In genomic region chr4:23539969-23540368, GRCh38 we compare ENCODE assay signal across 25 cellular contexts.
"Had no signal": no experiment of that assay in that cellular context is flagged by ENCODE, and none has a peak within 500 bp of the region (broad histone marks: within the 10 kb centered on the region; RNA-seq: fewer than 3 reads in every experiment).

No MANE protein-coding gene starts in this region.

- DNase-seq: hypothalamus; immature natural killer cell; islet precursor cell; left ventricle myocardium inferior; midbrain; mucosa of descending colon; naive thymus-derived CD4-positive, alpha-beta T cell; pancreas; posterior cingulate gyrus; retina; right cardiac atrium; sigmoid colon; small intestine; spleen; stimulated activated CD4-positive, alpha-beta T cell treated with anti-CD3 and anti-CD28 coated beads, Interleukin-4, amount 100 ng/mL, for 24 hours; stimulated activated naive CD4-positive, alpha-beta T cell; tibial artery; upper lobe of left lung had no signal

- ATAC-seq: mucosa of descending colon; naive thymus-derived CD4-positive, alpha-beta T cell; natural killer cell treated with Interleukin-12 subunit alpha and Interleukin-12 subunit beta and Interleukin-15 and Interleukin-18, amount 100 ng/mL, for 72 hours; pancreas; right cardiac atrium; stimulated activated effector memory CD8-positive, alpha-beta T cell treated with anti-CD3 and anti-CD28 coated beads, Interleukin-12 subunit alpha, Interleukin-12 subunit beta, amount 100 ng/mL, for 72 hours had no signal

- FAIRE-seq: pancreas, small intestine had no signal

- H3K4me1 ChIP-seq: left ventricle myocardium inferior, pancreas, prostate gland, sigmoid colon, spleen, suprapubic skin, tibial artery, upper lobe of left lung, vagina had no signal

- H3K4me3 ChIP-seq: left ventricle myocardium inferior, lung, mucosa of descending colon, pancreas, prostate gland, sigmoid colon, spleen, suprapubic skin, thoracic aorta, tibial artery, upper lobe of left lung, vagina had no signal

- H3K36me3 ChIP-seq: left ventricle myocardium inferior, pancreas, prostate gland, sigmoid colon, spleen, suprapubic skin, thoracic aorta, tibial artery, upper lobe of left lung, vagina had no signal

- H3K27ac ChIP-seq: left ventricle myocardium inferior, pancreas, prostate gland, sigmoid colon, spleen, suprapubic skin, thoracic aorta, tibial artery, upper lobe of left lung, vagina had no signal

- H3K27me3 ChIP-seq: pancreas, sigmoid colon, spleen, suprapubic skin, tibial artery, upper lobe of left lung, vagina had no signal

- H3K9me3 ChIP-seq: mucosa of descending colon, pancreas, prostate gland, suprapubic skin, thoracic aorta, upper lobe of left lung, vagina had no signal
